8 cellular contexts compared by ENCODE assay signal in the genomic region with DNA sequence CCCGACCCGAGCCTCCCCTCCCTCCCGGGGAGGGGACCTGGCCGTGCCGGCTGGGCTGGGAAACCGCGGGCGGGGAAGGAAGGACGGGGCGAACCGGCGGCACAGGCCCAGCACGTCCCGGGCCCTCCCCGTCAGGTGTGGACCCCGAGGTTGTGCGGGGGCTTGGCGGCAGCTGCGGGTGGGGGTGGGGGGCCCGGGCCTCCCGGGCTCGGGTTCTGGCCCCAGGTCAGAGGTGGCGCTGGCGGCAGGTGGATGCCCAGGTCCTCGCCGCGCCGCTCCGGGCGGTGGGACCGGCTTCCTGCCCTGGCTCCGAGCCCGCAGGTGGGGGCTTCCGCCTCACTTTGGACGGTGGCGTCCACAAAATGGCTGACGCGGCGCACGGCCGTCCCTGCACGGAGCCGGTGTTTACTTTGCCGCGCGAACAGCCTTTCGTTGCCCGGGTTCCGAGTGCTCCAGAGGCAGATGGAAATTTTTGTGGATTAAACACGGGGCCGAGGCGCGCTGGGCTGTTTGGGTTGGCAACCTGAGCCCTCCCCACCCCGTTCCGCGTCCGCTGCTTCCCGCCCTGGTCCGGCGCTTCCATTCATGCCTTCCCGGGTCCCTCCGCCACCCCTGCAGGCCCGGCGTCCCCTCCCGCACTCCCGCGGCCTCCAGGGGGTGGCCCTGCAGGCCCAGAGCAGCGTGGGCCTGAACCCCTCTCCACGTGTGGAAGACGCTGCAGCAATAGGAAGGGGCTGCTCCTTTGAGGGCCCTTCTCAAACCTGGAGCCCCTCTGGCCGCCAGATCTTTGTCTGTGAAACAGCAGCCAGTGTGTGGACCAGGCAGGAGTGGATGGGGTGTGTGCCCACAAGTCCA.
A peak's percentile ranks its signal among the peaks of the same experiment; 100 is the strongest.
DNase-seq lines count a peak whose midpoint lies in the region; ATAC-seq and TF ChIP-seq lines count a peak whose summit lies in the region.

No MANE protein-coding gene starts in this region.

- H3K27ac ChIP-seq in foreskin keratinocyte (no peak overlapping the region), parathyroid adenoma (no peak overlapping the region)

- H3K4me2 ChIP-seq in parathyroid adenoma (ENCODE audit: low read length): no peak overlapping the region

- peak; percentile 10 for ATAC-seq in foreskin keratinocyte
- ATAC-seq in GM18502 (IDR thresholded peaks at IDR 0.05; ENCODE audit: poor library complexity, unreplicated experiment): no peak

- DNase-seq in BJ (ENCODE audit: low read depth) (no peak), foreskin keratinocyte (no peak), amygdala (lab: John Stamatoyannopoulos, UW) (no peak), inferior parietal cortex (ENCODE audit: extremely low spot score) (no peak), NCI-H82 treated with DMSO at 0.1 percent for 48 hours (lab: John Stamatoyannopoulos, UW; ENCODE audit: unreplicated experiment) (no peak)
- peak; percentile 84 for DNase-seq in activated CD8-positive, alpha-beta memory T cell treated with anti-CD3 and anti-CD28 coated beads for 24 hours

- H3K9me3 ChIP-seq in parathyroid adenoma (ENCODE audit: control insufficient read depth, low read length): no peaks in the 10 kb centered on the region

- H3K27me3 ChIP-seq in BJ (ENCODE audit: control insufficient read depth, insufficient read depth, low read length): peaks cover 23% of the 10 kb centered on the region
- H3K27me3 ChIP-seq in foreskin keratinocyte: peaks cover 55% of the 10 kb centered on the region
- no peaks in the 10 kb centered on the region for H3K27me3 ChIP-seq in parathyroid adenoma (ENCODE audit: control insufficient read depth, insufficient read depth, low read length)

- no peak overlapping the region for H3K9ac ChIP-seq in parathyroid adenoma

- H3K4me1 ChIP-seq in foreskin keratinocyte (no peaks in the 10 kb centered on the region), parathyroid adenoma (no peaks in the 10 kb centered on the region)

- POLR2A ChIA-PET in BJ (lab: Charles Lee): no interaction called here

- CTCF ChIA-PET in BJ (lab: Yijun Ruan, JAX): no interaction called here

- TF ChIP-seq CTCF in BJ (IDR thresholded peaks at IDR 0.05; ENCODE audit: insufficient read depth, low read depth, low read length) (no peak), foreskin keratinocyte (conservative IDR thresholded peaks at IDR 0.05) (no peak), parathyroid adenoma (IDR thresholded peaks at IDR 0.05) (no peak)

- H3K36me3 ChIP-seq in BJ (ENCODE audit: control insufficient read depth, insufficient read depth, low read length) (no peaks in the 10 kb centered on the region), parathyroid adenoma (ENCODE audit: control insufficient read depth, insufficient read depth, low read length) (no peaks in the 10 kb centered on the region)

- peak overlapping the region; percentile 79 for H2AFZ ChIP-seq in parathyroid adenoma

- H3K4me3 ChIP-seq in BJ (ENCODE audit: low read depth, low read length) (peak overlapping the region; percentile 11; the same call in 1 of the 2 replicates), parathyroid adenoma (ENCODE audit: low read depth, low read length) (no peak overlapping the region)

- no peaks in the 10 kb centered on the region for H3K79me2 ChIP-seq in parathyroid adenoma
